ENCODE assay signal across 1 cellular context in the genomic region with DNA sequence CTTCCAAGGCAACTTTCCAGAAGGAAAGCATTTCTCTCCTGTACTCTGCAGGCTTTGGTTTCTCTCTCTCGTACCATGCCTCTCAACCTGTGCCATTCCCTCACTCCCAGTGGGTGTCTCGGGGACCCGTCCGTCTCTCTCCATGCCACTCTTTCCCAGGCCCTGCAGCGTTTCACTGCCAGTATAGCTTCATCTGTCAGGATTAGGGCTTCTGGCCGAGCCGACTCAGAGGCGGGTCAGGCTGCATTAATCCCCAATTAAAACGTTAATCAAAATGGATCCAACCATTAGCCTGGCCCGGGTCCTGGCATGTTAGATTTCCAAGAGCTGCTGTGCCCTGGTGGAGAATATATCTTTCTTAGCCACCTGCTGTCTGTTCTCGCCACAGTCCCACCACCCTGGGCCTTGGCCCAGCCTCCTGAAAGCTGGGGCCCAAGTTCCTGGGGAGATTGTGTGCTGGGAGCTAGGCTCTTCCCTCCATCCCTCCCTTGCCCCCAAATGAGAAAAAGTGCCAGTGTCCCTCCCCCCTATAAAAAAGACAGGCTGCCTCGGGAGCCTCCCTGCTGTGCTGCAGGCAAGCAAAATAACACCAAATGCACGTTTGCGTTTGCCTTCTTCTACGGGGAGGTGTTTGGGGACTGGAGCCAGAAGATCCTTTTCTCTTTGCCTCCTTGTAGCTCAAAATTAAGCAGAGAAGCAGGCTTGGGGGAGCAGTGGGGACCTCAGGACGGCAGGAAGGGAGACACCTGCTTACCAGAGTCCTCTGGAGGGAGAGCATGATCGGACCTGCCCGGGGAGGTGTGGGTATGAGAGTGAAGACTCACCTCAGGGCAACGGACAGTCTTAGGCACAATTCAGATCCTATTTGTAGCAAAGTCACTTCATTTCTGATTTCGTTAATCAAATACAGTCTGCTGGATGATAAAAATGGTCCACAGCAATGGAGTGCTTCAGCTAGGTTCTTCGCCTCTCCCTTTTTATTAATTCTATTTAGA.
A peak's percentile ranks its signal among the peaks of the same experiment; 100 is the strongest.
TF ChIP-seq lines count a peak whose summit lies in the region.

No MANE protein-coding gene starts in this region.

TF ChIP-seq in SK-N-SH, 30 proteins besides CTCF, POLR2A, EP300 and RAD21:
- TF ChIP-seq, protein P1, sequence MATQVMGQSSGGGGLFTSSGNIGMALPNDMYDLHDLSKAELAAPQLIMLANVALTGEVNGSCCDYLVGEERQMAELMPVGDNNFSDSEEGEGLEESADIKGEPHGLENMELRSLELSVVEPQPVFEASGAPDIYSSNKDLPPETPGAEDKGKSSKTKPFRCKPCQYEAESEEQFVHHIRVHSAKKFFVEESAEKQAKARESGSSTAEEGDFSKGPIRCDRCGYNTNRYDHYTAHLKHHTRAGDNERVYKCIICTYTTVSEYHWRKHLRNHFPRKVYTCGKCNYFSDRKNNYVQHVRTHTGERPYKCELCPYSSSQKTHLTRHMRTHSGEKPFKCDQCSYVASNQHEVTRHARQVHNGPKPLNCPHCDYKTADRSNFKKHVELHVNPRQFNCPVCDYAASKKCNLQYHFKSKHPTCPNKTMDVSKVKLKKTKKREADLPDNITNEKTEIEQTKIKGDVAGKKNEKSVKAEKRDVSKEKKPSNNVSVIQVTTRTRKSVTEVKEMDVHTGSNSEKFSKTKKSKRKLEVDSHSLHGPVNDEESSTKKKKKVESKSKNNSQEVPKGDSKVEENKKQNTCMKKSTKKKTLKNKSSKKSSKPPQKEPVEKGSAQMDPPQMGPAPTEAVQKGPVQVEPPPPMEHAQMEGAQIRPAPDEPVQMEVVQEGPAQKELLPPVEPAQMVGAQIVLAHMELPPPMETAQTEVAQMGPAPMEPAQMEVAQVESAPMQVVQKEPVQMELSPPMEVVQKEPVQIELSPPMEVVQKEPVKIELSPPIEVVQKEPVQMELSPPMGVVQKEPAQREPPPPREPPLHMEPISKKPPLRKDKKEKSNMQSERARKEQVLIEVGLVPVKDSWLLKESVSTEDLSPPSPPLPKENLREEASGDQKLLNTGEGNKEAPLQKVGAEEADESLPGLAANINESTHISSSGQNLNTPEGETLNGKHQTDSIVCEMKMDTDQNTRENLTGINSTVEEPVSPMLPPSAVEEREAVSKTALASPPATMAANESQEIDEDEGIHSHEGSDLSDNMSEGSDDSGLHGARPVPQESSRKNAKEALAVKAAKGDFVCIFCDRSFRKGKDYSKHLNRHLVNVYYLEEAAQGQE (IDR thresholded peaks at IDR 0.05; ENCODE audit: low read depth, low read length): no peak
- TF ChIP-seq FOXM1 (IDR thresholded peaks at IDR 0.05; ENCODE audit: low read depth) (no peak), POLR2AphosphoS5 (IDR thresholded peaks at IDR 0.05; ENCODE audit: low read depth, low read length) (no peak), MXI1 (IDR thresholded peaks at IDR 0.05; ENCODE audit: low read depth, low read length) (peak; percentile 63), CHD2 (IDR thresholded peaks at IDR 0.05; ENCODE audit: low read length, partially characterized antibody) (peak; percentile 13), FOSL2 (IDR thresholded peaks at IDR 0.05; ENCODE audit: borderline replicate concordance, low read depth) (no peak), RCOR1 (IDR thresholded peaks at IDR 0.05; ENCODE audit: low read length) (peak; percentile 71), SMC3 (IDR thresholded peaks at IDR 0.05; ENCODE audit: low read depth, low read length) (peak; percentile 13; the same call in 1 of the 2 replicates)
- TF ChIP-seq, protein P2, sequence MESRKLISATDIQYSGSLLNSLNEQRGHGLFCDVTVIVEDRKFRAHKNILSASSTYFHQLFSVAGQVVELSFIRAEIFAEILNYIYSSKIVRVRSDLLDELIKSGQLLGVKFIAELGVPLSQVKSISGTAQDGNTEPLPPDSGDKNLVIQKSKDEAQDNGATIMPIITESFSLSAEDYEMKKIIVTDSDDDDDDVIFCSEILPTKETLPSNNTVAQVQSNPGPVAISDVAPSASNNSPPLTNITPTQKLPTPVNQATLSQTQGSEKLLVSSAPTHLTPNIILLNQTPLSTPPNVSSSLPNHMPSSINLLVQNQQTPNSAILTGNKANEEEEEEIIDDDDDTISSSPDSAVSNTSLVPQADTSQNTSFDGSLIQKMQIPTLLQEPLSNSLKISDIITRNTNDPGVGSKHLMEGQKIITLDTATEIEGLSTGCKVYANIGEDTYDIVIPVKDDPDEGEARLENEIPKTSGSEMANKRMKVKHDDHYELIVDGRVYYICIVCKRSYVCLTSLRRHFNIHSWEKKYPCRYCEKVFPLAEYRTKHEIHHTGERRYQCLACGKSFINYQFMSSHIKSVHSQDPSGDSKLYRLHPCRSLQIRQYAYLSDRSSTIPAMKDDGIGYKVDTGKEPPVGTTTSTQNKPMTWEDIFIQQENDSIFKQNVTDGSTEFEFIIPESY (IDR thresholded peaks at IDR 0.05; ENCODE audit: borderline replicate concordance, low read depth): no peak
